Comparison of ENCODE assay signal across 9 cellular contexts in the genomic region with DNA sequence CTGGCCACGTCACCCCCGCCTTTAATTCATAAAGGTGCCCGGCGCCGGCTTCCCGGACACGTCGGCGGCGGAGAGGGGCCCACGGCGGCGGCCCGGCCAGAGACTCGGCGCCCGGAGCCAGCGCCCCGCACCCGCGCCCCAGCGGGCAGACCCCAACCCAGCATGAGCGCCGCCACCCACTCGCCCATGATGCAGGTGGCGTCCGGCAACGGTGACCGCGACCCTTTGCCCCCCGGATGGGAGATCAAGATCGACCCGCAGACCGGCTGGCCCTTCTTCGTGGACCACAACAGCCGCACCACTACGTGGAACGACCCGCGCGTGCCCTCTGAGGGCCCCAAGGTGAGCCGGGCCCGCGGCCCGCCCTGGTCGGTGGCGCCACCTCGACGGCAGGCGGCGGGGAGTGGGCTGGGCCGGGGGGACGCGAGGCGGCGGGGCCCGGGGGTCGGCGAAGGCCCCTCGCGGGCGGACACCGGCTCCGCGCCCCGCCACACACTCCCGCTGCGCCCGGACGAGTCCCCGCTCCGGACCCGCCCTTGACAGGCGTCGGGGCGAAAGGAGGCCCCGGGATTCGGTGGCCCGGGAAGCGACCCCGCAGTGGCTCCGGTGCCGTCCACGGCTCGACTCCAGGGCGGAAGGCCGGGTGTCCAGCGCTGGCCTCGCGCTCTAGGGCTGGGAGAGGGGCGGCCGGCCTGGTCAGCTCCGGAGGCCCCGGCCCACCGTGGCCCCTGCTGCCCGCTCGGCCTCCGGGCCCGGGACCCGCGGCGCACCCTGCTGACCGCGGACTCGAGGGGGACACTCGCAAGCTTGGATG. TPM values are rescaled to one million over a fixed set of nuclear protein-coding genes. Genes with fewer than 3 reads are reported as not detected.
A peak's percentile ranks its signal among the peaks of the same experiment; 100 is the strongest.
DNase-seq lines count a peak whose midpoint lies in the region; ATAC-seq, FAIRE-seq and TF ChIP-seq lines count a peak whose summit lies in the region.
"Had no signal": no experiment of that assay in that cellular context is flagged by ENCODE, and none has a peak within 500 bp of the region (broad histone marks: within the 10 kb centered on the region; RNA-seq: fewer than 3 reads in every experiment).

No MANE protein-coding gene starts in this region.

- 45% methylated on average over 17 of the region's 106 CpGs for WGBS in SK-N-SH (ENCODE audit: low lambda C conversion rate)
- WGBS in pancreas, 2 donors: 0% methylated on average over 49 to 106 of the region's 106 CpGs

- peaks cover 6% of the 10 kb centered on the region; the same call in 1 of the 2 replicates for H4K20me1 ChIP-seq in SK-N-SH (ENCODE audit: insufficient read depth)

- H3K9me3 ChIP-seq in SK-N-SH (no peaks in the 10 kb centered on the region), pancreas (no peaks in the 10 kb centered on the region)

- CTCF ChIA-PET in SK-N-SH (lab: Yijun Ruan, JAX): interaction anchor here (2.1 kb wide), 1 partner anchor 35 kb away, joined by 9 read pairs; no protein-coding TSS in a partner anchor
- CTCF ChIA-PET in activated CD8-positive, alpha-beta memory T cell treated with anti-CD3 and anti-CD28 coated beads, Interleukin-2, amount 10 ng/mL, durations not matched to agents 7 days and 5 days (lab: Charles Lee): interaction anchor here (0.7 to 3.4 kb wide), 5 partner anchors 8 to 107 kb away, joined by 3 to 15 read pairs (median 4); a partner anchor contains a TSS

- peaks cover 8% of the 10 kb centered on the region for H3K36me3 Mint-ChIP-seq in activated CD8-positive, alpha-beta memory T cell treated with anti-CD3 and anti-CD28 coated beads, Interleukin-2, amount 10 ng/mL, durations not matched to agents 7 days and 5 days

- intact Hi-C loops in pancreas (cut with DNase I): no loop called here

- no peak for TF ChIP-seq EP300 in SK-N-SH (IDR thresholded peaks at IDR 0.05; ENCODE audit: borderline replicate concordance in 1 of 2, low read depth in 1 of 2, low read length in 1 of 2)

- H3K9me2 ChIP-seq in SK-N-SH: no peaks in the 10 kb centered on the region

- H3F3A ChIP-seq in SK-N-SH (replicated peaks; ENCODE audit: insufficient read depth): peaks cover 27% of the 10 kb centered on the region

- POLR2A ChIA-PET in SK-N-SH (lab: Yijun Ruan, JAX): interaction anchor here (1.0 kb wide), 1 partner anchor 13 kb away, joined by 3 read pairs; no protein-coding TSS in a partner anchor

- TF ChIP-seq RAD21 in SK-N-SH (IDR thresholded peaks at IDR 0.05; ENCODE audit: low read length): no peak

- H3K4me2 ChIP-seq in SK-N-SH: peak overlapping the region; percentile 77

- ATAC-seq in SK-N-SH treated with all-trans-retinoic acid at 6 μM for 48 hours (no peak), HG03159 (IDR thresholded peaks at IDR 0.05; ENCODE audit: unreplicated experiment) (peak; percentile 26), pancreas (peak; percentile 30 to 44 (median 32)), GM19328 (IDR thresholded peaks at IDR 0.05; ENCODE audit: unreplicated experiment) (no peak)
- ATAC-seq in activated CD8-positive, alpha-beta memory T cell treated with anti-CD3 and anti-CD28 coated beads, Interleukin-2, amount 10 ng/mL, durations not matched to agents 7 days and 5 days: peak; percentile 17

- peak overlapping the region; percentile 94 for H3K4me3 Mint-ChIP-seq in activated CD8-positive, alpha-beta memory T cell treated with anti-CD3 and anti-CD28 coated beads, Interleukin-2, amount 10 ng/mL, durations not matched to agents 7 days and 5 days

- no peaks in the 10 kb centered on the region for H3K9me3 Mint-ChIP-seq in activated CD8-positive, alpha-beta memory T cell treated with anti-CD3 and anti-CD28 coated beads, Interleukin-2, amount 10 ng/mL, durations not matched to agents 7 days and 5 days (ENCODE audit: low read depth)

- H3K27ac Mint-ChIP-seq in activated CD8-positive, alpha-beta memory T cell treated with anti-CD3 and anti-CD28 coated beads, Interleukin-2, amount 10 ng/mL, durations not matched to agents 7 days and 5 days: peak overlapping the region; percentile 91

- peaks cover 48% of the 10 kb centered on the region for H3K4me1 Mint-ChIP-seq in activated CD8-positive, alpha-beta memory T cell treated with anti-CD3 and anti-CD28 coated beads, Interleukin-2, amount 10 ng/mL, durations not matched to agents 7 days and 5 days

- peak overlapping the region; percentile 93 for H3K9ac ChIP-seq in SK-N-SH

- H3K79me2 ChIP-seq in SK-N-SH (ENCODE audit: insufficient read depth): peaks cover 51% of the 10 kb centered on the region

- TF ChIP-seq CTCF in SK-N-SH (IDR thresholded peaks at IDR 0.05): no peak
- TF ChIP-seq CTCF in fibroblast of villous mesenchyme (IDR thresholded peaks at IDR 0.05; ENCODE audit: insufficient read depth, low read depth, low read length): no peak
- TF ChIP-seq CTCF in pancreas (IDR thresholded peaks at IDR 0.05): no peak

- H3K4me3 ChIP-seq in SK-N-SH (ENCODE audit: low read depth in 2 of 2, low read length in 1 of 2) (peak overlapping the region; percentile 72 to 81), fibroblast of villous mesenchyme (ENCODE audit: low read depth, low read length) (peak overlapping the region; percentile 84), pancreas (peak overlapping the region; percentile 47 to 94 (median 76))

- H3K4me1 ChIP-seq in SK-N-SH (ENCODE audit: control insufficient read depth in 1 of 2, insufficient read depth in 2 of 2, low read depth in 1 of 2, low read length in 1 of 2) (peaks cover 18 to 30% of the 10 kb centered on the region in 2 experiments), pancreas (peaks cover 7 to 21% (median 12%) of the 10 kb centered on the region in 3 donors)

- H3K36me3 ChIP-seq in SK-N-SH (replicated peaks in 1 of 2; ENCODE audit: control insufficient read depth in 1 of 2, insufficient read depth in 2 of 2, low read length in 1 of 2) (peaks cover 0 to 5% of the 10 kb centered on the region in 2 experiments), pancreas (no peaks in the 10 kb centered on the region)

- DNase-seq in SK-N-SH (no peak), fibroblast of villous mesenchyme (ENCODE audit: low read depth) (no peak), pancreas (peak in 5 of 6 donors; percentile 31 to 84 (median 60)), NCI-H187 treated with DMSO at 0.1 percent for 48 hours (lab: John Stamatoyannopoulos, UW) (no peak)
- peak; percentile 59 for DNase-seq in activated CD8-positive, alpha-beta memory T cell treated with anti-CD3 and anti-CD28 coated beads, Interleukin-2, amount 10 ng/mL, durations not matched to agents 7 days and 5 days

- H3K27me3 Mint-ChIP-seq in activated CD8-positive, alpha-beta memory T cell treated with anti-CD3 and anti-CD28 coated beads, Interleukin-2, amount 10 ng/mL, durations not matched to agents 7 days and 5 days: peaks cover 6% of the 10 kb centered on the region

- no peak for FAIRE-seq in pancreas (lab: Jason Lieb, UNC)
- FAIRE-seq: colon had no signal

- H3K27ac ChIP-seq in SK-N-SH (ENCODE audit: low read depth in 2 of 2, low read length in 1 of 2) (peak overlapping the region; percentile 36 to 95; a peak in 3 of 4 replicates), pancreas (peak overlapping the region; percentile 69 to 99 (median 92))

- H2AFZ ChIP-seq in SK-N-SH (ENCODE audit: low read depth): peak overlapping the region; percentile 53; the same call in 1 of the 2 replicates

- H3K27me3 ChIP-seq in SK-N-SH (ENCODE audit: insufficient read depth) (no peaks in the 10 kb centered on the region), pancreas (no peaks in the 10 kb centered on the region)

TF ChIP-seq in SK-N-SH, 30 proteins besides CTCF, POLR2A, EP300 and RAD21 (continues in another document):
- TF ChIP-seq RFX5 (IDR thresholded peaks at IDR 0.05; ENCODE audit: low read length) (no peak), SIN3A (IDR thresholded peaks at IDR 0.05; ENCODE audit: borderline replicate concordance, low read depth, low read length) (no peak), GATA2 (CRISPR knock-in tag; IDR thresholded peaks at IDR 0.05) (no peak), MEF2A (IDR thresholded peaks at IDR 0.05; ENCODE audit: borderline replicate concordance, low read depth) (no peak), NFIC (IDR thresholded peaks at IDR 0.05; ENCODE audit: borderline replicate concordance) (no peak), FOXJ3 (CRISPR knock-in tag; IDR thresholded peaks at IDR 0.05) (no peak), ELF1 (IDR thresholded peaks at IDR 0.05) (no peak), JUND (IDR thresholded peaks at IDR 0.05) (no peak), FOSL2 (IDR thresholded peaks at IDR 0.05; ENCODE audit: borderline replicate concordance, low read depth) (no peak), TCF12 (IDR thresholded peaks at IDR 0.05) (no peak), RCOR1 (IDR thresholded peaks at IDR 0.05; ENCODE audit: low read length) (no peak)

TF ChIP-seq in SK-N-SH treated with all-trans-retinoic acid at 6 μM for 48 hours, 23 proteins besides CTCF, POLR2A, EP300 and RAD21 (continues in another document):
- no peak for TF ChIP-seq TCF4 (CRISPR knock-in tag; IDR thresholded peaks at IDR 0.05; ENCODE audit: borderline replicate concordance)
- TF ChIP-seq ARNTL (CRISPR knock-in tag; IDR thresholded peaks at IDR 0.05; ENCODE audit: borderline replicate concordance, low read depth): no peak
- TF ChIP-seq ZNF565 (CRISPR knock-in tag; conservative IDR thresholded peaks at IDR 0.05; ENCODE audit: low read depth): no peak

RNA-seq across cellular contexts. Expression of a gene that starts 0.5 kb away (rescaled TPM):
- polyA plus RNA-seq in SK-N-SH (2012; rRNA removed) (3.8 and 9.2 TPM in 2 replicates), pancreas (10 to 100 TPM in 1 of 2 donors, 1 to 10 TPM in 1; 8.4 to 16.8 TPM)
- polyA plus RNA-seq in SK-N-SH (2012; cell fraction: cytosol; rRNA removed): 7.9 and 8.2 TPM in 2 replicates
- polyA plus RNA-seq in SK-N-SH (2012; cell fraction: nucleus; rRNA removed): 14.0 and 16.0 TPM in 2 replicates
- total RNA-seq in activated CD8-positive, alpha-beta memory T cell treated with anti-CD3 and anti-CD28 coated beads, Interleukin-2, amount 10 ng/mL, durations not matched to agents 7 days and 5 days: 10 to 100 TPM; 12.7 to 13.0 TPM
- total RNA-seq in fibroblast of villous mesenchyme (16.4 and 18.6 TPM in 2 replicates), pancreas (10 to 100 TPM in 2 of 6 donors, 1 to 10 TPM in 4; 6.4 to 13.4 (median 8.3) TPM)

RNA-seq across cellular contexts. Expression of a gene that starts 55.0 kb away (rescaled TPM):
- polyA plus RNA-seq in SK-N-SH (2012; rRNA removed): 58.0 and 70.6 TPM in 2 replicates
- polyA plus RNA-seq in SK-N-SH (2012; cell fraction: cytosol; rRNA removed): 50.3 and 65.2 TPM in 2 replicates
- 173 and 287 TPM in 2 replicates for polyA plus RNA-seq in SK-N-SH (2012; cell fraction: nucleus; rRNA removed)
- 100 to 1,000 TPM; 181 to 191 TPM for total RNA-seq in activated CD8-positive, alpha-beta memory T cell treated with anti-CD3 and anti-CD28 coated beads, Interleukin-2, amount 10 ng/mL, durations not matched to agents 7 days and 5 days
- 40.9 and 66.9 TPM in 2 replicates for total RNA-seq in fibroblast of villous mesenchyme
- total RNA-seq in pancreas: 10 to 100 TPM; 42.6 to 64.0 (median 45.9) TPM
- 10 to 100 TPM; 26.3 to 57.7 TPM for polyA plus RNA-seq in pancreas

Comparison
In these comparisons a context has a peak if more than half of its experiments do, and no peak if none do; other contexts are left out.
1. DNase-seq: peak in activated CD8-positive, alpha-beta memory T cell treated with anti-CD3 and anti-CD28 coated beads, Interleukin-2, amount 10 ng/mL, durations not matched to agents 7 days and 5 days (single experiment) and pancreas (5 of 6); none in SK-N-SH (single experiment), fibroblast of villous mesenchyme (single experiment) and NCI-H187 treated with DMSO at 0.1 percent for 48 hours (single experiment).
2. ATAC-seq: peak in HG03159 (single experiment), activated CD8-positive, alpha-beta memory T cell treated with anti-CD3 and anti-CD28 coated beads, Interleukin-2, amount 10 ng/mL, durations not matched to agents 7 days and 5 days (single experiment) and pancreas (4 of 4); none in SK-N-SH treated with all-trans-retinoic acid at 6 μM for 48 hours (single experiment) and GM19328 (single experiment).
3. Peak in every context shown above with its lines, with median percentiles within 50 percentile points of each other: H3K4me3 ChIP-seq.